Comparison of ENCODE assay signal across 1 cellular context in genomic region chr6:82084324-82084920, GRCh38.
TF ChIP-seq lines count a peak whose summit lies in the region.

No MANE protein-coding gene starts in this region.

TF ChIP-seq in HepG2, 621 proteins besides CTCF, POLR2A, EP300 and RAD21 (continued from another document and continues in another):
- TF ChIP-seq REST (IDR thresholded peaks at IDR 0.05; ENCODE audit: borderline replicate concordance in 1 of 2, low read depth in 1 of 2, low read length in 2 of 2) (no peak), HBP1 (CRISPR knock-in tag; IDR thresholded peaks at IDR 0.05; ENCODE audit: low read depth) (no peak), RBFOX2 (IDR thresholded peaks at IDR 0.05; ENCODE audit: low read depth, low read length) (no peak), ZNF33A (CRISPR knock-in tag; IDR thresholded peaks at IDR 0.05; ENCODE audit: borderline replicate concordance) (no peak), SAFB2 (CRISPR knock-in tag; IDR thresholded peaks at IDR 0.05; ENCODE audit: borderline replicate concordance, low read depth) (no peak), HOXD1 (CRISPR knock-in tag; IDR thresholded peaks at IDR 0.05) (peak; percentile 69; the same call in 1 of the 2 replicates), NCOR1 (IDR thresholded peaks at IDR 0.05; ENCODE audit: borderline replicate concordance, low read length) (peak; percentile 47; the same call in 1 of the 2 replicates), ZSCAN31 (CRISPR knock-in tag; IDR thresholded peaks at IDR 0.05; ENCODE audit: low read depth) (no peak), ZNF280D (CRISPR knock-in tag; IDR thresholded peaks at IDR 0.05) (no peak), ATAD3A (CRISPR knock-in tag; IDR thresholded peaks at IDR 0.05) (no peak), SALL1 (CRISPR knock-in tag; IDR thresholded peaks at IDR 0.05) (peak; percentile 56; the same call in 1 of the 2 replicates), MLLT10 (CRISPR knock-in tag; IDR thresholded peaks at IDR 0.05) (no peak), HCFC1 (IDR thresholded peaks at IDR 0.05; ENCODE audit: low read depth, low read length) (no peak), ZNF619 (CRISPR knock-in tag; IDR thresholded peaks at IDR 0.05) (no peak), ZFP62 (CRISPR knock-in tag; IDR thresholded peaks at IDR 0.05) (no peak), MTERF4 (CRISPR knock-in tag; IDR thresholded peaks at IDR 0.05) (no peak), ZNF317 (CRISPR knock-in tag; IDR thresholded peaks at IDR 0.05) (peak; percentile 30; the same call in 1 of the 2 replicates), BCL6 (CRISPR knock-in tag; IDR thresholded peaks at IDR 0.05) (peak; percentile 65), ARNTL (CRISPR knock-in tag; IDR thresholded peaks at IDR 0.05) (no peak), ZNF33B (CRISPR knock-in tag; IDR thresholded peaks at IDR 0.05) (no peak), CBX5 (CRISPR knock-in tag; IDR thresholded peaks at IDR 0.05; ENCODE audit: borderline replicate concordance) (no peak), TEAD3 (CRISPR knock-in tag; optimal IDR thresholded peaks at IDR 0.05; ENCODE audit: borderline replicate concordance) (peak; percentile 55), ZNF557 (CRISPR knock-in tag; IDR thresholded peaks at IDR 0.05) (no peak), ZBTB7A (CRISPR knock-in tag; IDR thresholded peaks at IDR 0.05) (no peak), SIN3A (IDR thresholded peaks at IDR 0.05; ENCODE audit: borderline replicate concordance, low read depth, low read length) (no peak), PCBP1 (IDR thresholded peaks at IDR 0.05; ENCODE audit: borderline replicate concordance, low read depth, low read length) (no peak), SATB2 (CRISPR knock-in tag; IDR thresholded peaks at IDR 0.05) (no peak), ELF1 (CRISPR knock-in tag; IDR thresholded peaks at IDR 0.05) (no peak), ZNF451 (CRISPR knock-in tag; IDR thresholded peaks at IDR 0.05) (no peak), ETV6 (CRISPR knock-in tag; conservative IDR thresholded peaks at IDR 0.05) (no peak), ZXDC (CRISPR knock-in tag; IDR thresholded peaks at IDR 0.05) (no peak), RNF2 (conservative IDR thresholded peaks at IDR 0.05; ENCODE audit: low read depth) (no peak), SCMH1 (CRISPR knock-in tag; IDR thresholded peaks at IDR 0.05; ENCODE audit: borderline replicate concordance) (no peak), ZNF468 (CRISPR knock-in tag; IDR thresholded peaks at IDR 0.05) (no peak), ZNF503 (CRISPR knock-in tag; IDR thresholded peaks at IDR 0.05) (peak; percentile 84; the same call in 1 of the 2 replicates), ZNF800 (CRISPR knock-in tag; IDR thresholded peaks at IDR 0.05) (no peak), PLRG1 (conservative IDR thresholded peaks at IDR 0.05) (no peak), THAP11 (CRISPR knock-in tag; IDR thresholded peaks at IDR 0.05) (no peak), ZNF75D (CRISPR knock-in tag; IDR thresholded peaks at IDR 0.05; ENCODE audit: borderline replicate concordance) (no peak), RXRA (CRISPR knock-in tag; IDR thresholded peaks at IDR 0.05) (no peak), FIP1L1 (IDR thresholded peaks at IDR 0.05; ENCODE audit: borderline replicate concordance, insufficient read depth, low read depth, low read length) (no peak), GMEB2 (CRISPR knock-in tag; IDR thresholded peaks at IDR 0.05; ENCODE audit: low read depth) (no peak), ZNF335 (CRISPR knock-in tag; IDR thresholded peaks at IDR 0.05) (no peak), HNF1B (CRISPR knock-in tag; IDR thresholded peaks at IDR 0.05) (no peak), TCF7L2 (IDR thresholded peaks at IDR 0.05; ENCODE audit: low read depth, low read length) (peak; percentile 64), SIX4 (CRISPR knock-in tag; IDR thresholded peaks at IDR 0.05) (peak; percentile 7; the same call in 1 of the 2 replicates), ZNF251 (CRISPR knock-in tag; IDR thresholded peaks at IDR 0.05) (no peak), NCOA1 (CRISPR knock-in tag; IDR thresholded peaks at IDR 0.05) (no peak)
